16 cellular contexts compared by ENCODE assay signal in genomic region chr10:31059323-31059722, GRCh38. TPM values are rescaled to one million over a fixed set of nuclear protein-coding genes. Genes with fewer than 3 reads are reported as not detected.
A peak's percentile ranks its signal among the peaks of the same experiment; 100 is the strongest.
DNase-seq lines count a peak whose midpoint lies in the region; ATAC-seq and TF ChIP-seq lines count a peak whose summit lies in the region.
"Had no signal": no experiment of that assay in that cellular context is flagged by ENCODE, and none has a peak within 500 bp of the region (broad histone marks: within the 10 kb centered on the region; RNA-seq: fewer than 3 reads in every experiment).

No MANE protein-coding gene starts in this region.

- no peak overlapping the region for H3K4me3 Mint-ChIP-seq in endothelial cell (ENCODE audit: unreplicated experiment)
- H3K4me3 Mint-ChIP-seq: GM23338 had no signal

- no peak for TF ChIP-seq CTCF in endothelial cell (IDR thresholded peaks at IDR 0.05; ENCODE audit: unreplicated experiment)

- H3K27me3 Mint-ChIP-seq in endothelial cell (ENCODE audit: unreplicated experiment) = peaks cover 2% of the 10 kb centered on the region

- H3K4me3 ChIP-seq in HAP-1 = no peak overlapping the region
- H3K4me3 ChIP-seq: A549, GM23338 had no signal

- DNase-seq in DMS53 (lab: John Stamatoyannopoulos, UW) (peak; percentile 46), M059J (ENCODE audit: low read depth) (peak; percentile 35), endothelial cell (ENCODE audit: low spot score) (no peak), lung microvascular endothelial cell (ENCODE audit: low read depth in 2 of 2) (peak; percentile 81 to 82), HAP-1 (ENCODE audit: low spot score in 2 of 2) (no peak), DMS153 (lab: John Stamatoyannopoulos, UW) (no peak), HPDE6-E6E7 (ENCODE audit: extremely low spot score) (no peak)
- DNase-seq: C1 segment of cervical spinal cord, Caco-2, DMS79, NCI-H1048, NCI-H524, SHP77 had no signal

- H3K36me3 Mint-ChIP-seq in endothelial cell (ENCODE audit: low read depth, unreplicated experiment) = peaks cover 4% of the 10 kb centered on the region

- no peaks in the 10 kb centered on the region for H3K27me3 ChIP-seq in HAP-1 (ENCODE audit: low read depth)

- peak overlapping the region; percentile 51 for H3K27ac Mint-ChIP-seq in endothelial cell (ENCODE audit: unreplicated experiment)
- H3K27ac Mint-ChIP-seq: GM23338 had no signal

- no peaks in the 10 kb centered on the region for H3K9me3 ChIP-seq in HAP-1
- H3K9me3 ChIP-seq: A549 had no signal

- in situ Hi-C loops in HAP-1 (cut with MboI; ENCODE audit: low sequenced_read_pairs) = no loop called here

- ATAC-seq in HG02840 (IDR thresholded peaks at IDR 0.05; ENCODE audit: low FRiP score, unreplicated experiment) = no peak
- ATAC-seq: A549, GM23338 had no signal

- no peaks in the 10 kb centered on the region for H3K36me3 ChIP-seq in HAP-1 (replicated peaks)

- peaks cover 6% of the 10 kb centered on the region for H3K4me1 Mint-ChIP-seq in endothelial cell (ENCODE audit: unreplicated experiment)
- H3K4me1 Mint-ChIP-seq: GM23338 had no signal

- H3K9me3 Mint-ChIP-seq in endothelial cell (ENCODE audit: unreplicated experiment) = no peaks in the 10 kb centered on the region

- H3K4me1 ChIP-seq in HAP-1 = no peaks in the 10 kb centered on the region
- H3K4me1 ChIP-seq: A549, Caco-2 had no signal

RNA-seq across cellular contexts. Expression of gene ZNF438, which starts 27.7 kb away (rescaled TPM):
- 2.5 and 3.4 TPM in 2 replicates for total RNA-seq in M059J (2014; rRNA removed; shearing (Covaris generic))
- total RNA-seq in endothelial cell (ENCODE audit: unreplicated experiment) = 4.3 TPM
- total RNA-seq in lung microvascular endothelial cell = 2.4 and 2.6 TPM in 2 replicates

Comparison
In these comparisons a context has a peak if more than half of its experiments do, and no peak if none do; other contexts are left out.
1. DNase-seq: peak in DMS53 (single experiment), M059J (single experiment) and lung microvascular endothelial cell (2 of 2); none in endothelial cell (single experiment), HAP-1 (0 of 2), DMS153 (single experiment) and HPDE6-E6E7 (single experiment).